Comparison of ENCODE assay signal across 8 cellular contexts in genomic region chr14:22556990-22557623, GRCh38. TPM values are rescaled to one million over a fixed set of nuclear protein-coding genes. Genes with fewer than 3 reads are reported as not detected.
DNase-seq lines count a peak whose midpoint lies in the region; ATAC-seq and TF ChIP-seq lines count a peak whose summit lies in the region.

No MANE protein-coding gene starts in this region.

- no peaks in the 10 kb centered on the region for H3K9me3 ChIP-seq in body of pancreas
- H3K9me3 ChIP-seq in iPS-18c (ENCODE audit: control insufficient read depth, insufficient read depth, low read length), result no peaks in the 10 kb centered on the region
- no peaks in the 10 kb centered on the region for H3K9me3 ChIP-seq in skeletal muscle satellite cell (replicated peaks; ENCODE audit: low read length)

- peak; percentile 80 for TF ChIP-seq CTCF in GM12864 (IDR thresholded peaks at IDR 0.05; ENCODE audit: low read depth, low read length, missing control alignments)
- peak; percentile 96 to 100 (median 98) for TF ChIP-seq CTCF in body of pancreas (IDR thresholded peaks at IDR 0.05)

- peak overlapping the region; percentile 26 to 85 (median 74) for H3K27ac ChIP-seq in body of pancreas

- intact Hi-C loops in body of pancreas (cut with DNase I), result loop anchor here (10.0 kb wide), 1 partner anchor 298 kb away; no protein-coding TSS in a partner anchor

- DNase-seq in GM12864 (ENCODE audit: low read depth) (no peak), NCI-H1694 (lab: John Stamatoyannopoulos, UW) (peak; percentile 59), UCSD-AML1 (lab: John Stamatoyannopoulos, UW; ENCODE audit: unreplicated experiment) (peak; percentile 92), body of pancreas (peak; percentile 78 to 88 (median 84)), cortex of kidney (lab: John Stamatoyannopoulos, UW) (no peak)

- peak in 2 of 3 donors; percentile 12 to 19 for TF ChIP-seq POLR2A in body of pancreas (IDR thresholded peaks at IDR 0.05)

- peak overlapping the region; percentile 78 for H3K9ac ChIP-seq in skeletal muscle satellite cell (ENCODE audit: low read depth, low read length)

- WGBS in body of pancreas, 2 donors, result 0 to 6% methylated on average over 10 to 28 of the region's 28 CpGs

- H3K36me3 ChIP-seq in body of pancreas (replicated peaks in 1 of 2; ENCODE audit: insufficient read depth in 1 of 2, low read depth in 2 of 2) (no peaks in the 10 kb centered on the region), skeletal muscle satellite cell (ENCODE audit: insufficient read depth, low read length) (peaks cover 6% of the 10 kb centered on the region)

- peak; percentile 30 for ATAC-seq in HG02763 (IDR thresholded peaks at IDR 0.05; ENCODE audit: unreplicated experiment)
- ATAC-seq in body of pancreas, result peak; percentile 84

- H3K27me3 ChIP-seq in body of pancreas (no peaks in the 10 kb centered on the region), skeletal muscle satellite cell (ENCODE audit: control insufficient read depth, insufficient read depth, low read length) (no peaks in the 10 kb centered on the region)

- peak overlapping the region; percentile 93 for H3K4me2 ChIP-seq in skeletal muscle satellite cell (ENCODE audit: low read length)

- H3K4me1 ChIP-seq in body of pancreas (peaks cover 56% of the 10 kb centered on the region), skeletal muscle satellite cell (ENCODE audit: control insufficient read depth, insufficient read depth, low read length) (peaks cover 23% of the 10 kb centered on the region)

- H3K4me3 ChIP-seq in GM12864 (ENCODE audit: low read depth, low read length) (peak overlapping the region; percentile 25; the same call in 1 of the 2 replicates), body of pancreas (no peak overlapping the region), iPS-18c (ENCODE audit: insufficient read depth, low read depth, low read length) (peak overlapping the region; percentile 40; the same call in 1 of the 2 replicates), skeletal muscle satellite cell (ENCODE audit: low read length) (peak overlapping the region; percentile 63)

RNA-seq across cellular contexts. Expression of gene DAD1, which starts 31.9 kb away (rescaled TPM):
- total RNA-seq in body of pancreas, result 100 to 1,000 TPM in 1 of 2 donors, 10 to 100 TPM in 1; 91.3 to 104 TPM
- 463 and 696 TPM in 2 replicates for total RNA-seq in skeletal muscle satellite cell (2012; rRNA removed)

RNA-seq across cellular contexts. Expression of gene ABHD4, which starts 41.0 kb away (rescaled TPM):
- total RNA-seq in body of pancreas, result 10 to 100 TPM; 11.9 to 28.3 TPM
- 8.6 and 11.6 TPM in 2 replicates for total RNA-seq in skeletal muscle satellite cell (2012; rRNA removed)

Comparison
In these comparisons a context has a peak if more than half of its experiments do, and no peak if none do; other contexts are left out.
1. DNase-seq: peak in NCI-H1694 (single experiment), UCSD-AML1 (single experiment) and body of pancreas (4 of 4); none in GM12864 (single experiment) and cortex of kidney (single experiment).
2. H3K4me3 ChIP-seq: peak in GM12864 (single experiment), iPS-18c (single experiment) and skeletal muscle satellite cell (single experiment); none in body of pancreas (0 of 2).